Comparison of ENCODE assay signal across 8 cellular contexts in genomic region chr9:113468-114266, GRCh38. TPM values are rescaled to one million over a fixed set of nuclear protein-coding genes. Genes with fewer than 3 reads are reported as not detected.
DNase-seq lines count a peak whose midpoint lies in the region; ATAC-seq and TF ChIP-seq lines count a peak whose summit lies in the region.
"Not testable (repeated sequence)": the region's sequence is repeated elsewhere in the genome, so short reads cannot be mapped to it uniquely, and the experiment has no call there.

No MANE protein-coding gene starts in this region.

- peak overlapping the region; percentile 36 for H3K27ac Mint-ChIP-seq in activated CD8-positive, alpha-beta memory T cell treated with anti-CD3 and anti-CD28 coated beads, Interleukin-2, amount 10 ng/mL, durations not matched to agents 7 days and 5 days

- CTCF ChIA-PET in activated CD8-positive, alpha-beta memory T cell treated with anti-CD3 and anti-CD28 coated beads, Interleukin-2, amount 10 ng/mL, durations not matched to agents 7 days and 5 days (lab: Charles Lee), result not testable (repeated sequence)

- peak overlapping the region; percentile 88 for H2AFZ ChIP-seq in neuron (ENCODE audit: low read depth, low read length)

- H3K4me1 Mint-ChIP-seq in activated CD8-positive, alpha-beta memory T cell treated with anti-CD3 and anti-CD28 coated beads, Interleukin-2, amount 10 ng/mL, durations not matched to agents 7 days and 5 days, result peaks cover 20% of the 10 kb centered on the region

- H3K4me3 ChIP-seq in H7 (ENCODE audit: insufficient read depth, low read depth, low read length), result peak overlapping the region; percentile 27
- H3K4me3 ChIP-seq in dorsolateral prefrontal cortex, result peak overlapping the region in 55 of 59 donors; percentile 10 to 68 (median 43)
- H3K4me3 ChIP-seq in iPS-11a (ENCODE audit: low read depth, low read length), result peak overlapping the region; percentile 4
- H3K4me3 ChIP-seq in neuron (ENCODE audit: low read length), result peak overlapping the region; percentile 38
- peak overlapping the region; percentile 42 to 61 for H3K4me3 ChIP-seq in testis

- peaks cover 53% of the 10 kb centered on the region for H3K27me3 Mint-ChIP-seq in activated CD8-positive, alpha-beta memory T cell treated with anti-CD3 and anti-CD28 coated beads, Interleukin-2, amount 10 ng/mL, durations not matched to agents 7 days and 5 days

- H3K27ac ChIP-seq in dorsolateral prefrontal cortex, result peak overlapping the region in 1 of 59 donors; percentile 36
- H3K27ac ChIP-seq in testis, result not testable (repeated sequence)

- intact Hi-C loops in dorsolateral prefrontal cortex (cut with DNase I); testis (cut with DNase I; ENCODE audit: low total_unique reads): not testable (repeated sequence)

- peak; percentile 42 for DNase-seq in H7
- DNase-seq in NCI-H146 (lab: John Stamatoyannopoulos, UW), result peak; percentile 50
- DNase-seq in activated CD8-positive, alpha-beta memory T cell treated with anti-CD3 and anti-CD28 coated beads, Interleukin-2, amount 10 ng/mL, durations not matched to agents 7 days and 5 days, result peak; percentile 46
- DNase-seq in dorsolateral prefrontal cortex, testis: not testable (repeated sequence)

- peak overlapping the region; percentile 47; the same call in 1 of the 2 replicates for H3K9ac ChIP-seq in ES-I3 (ENCODE audit: low read depth, low read length)

- TF ChIP-seq CTCF in dorsolateral prefrontal cortex (IDR thresholded peaks at IDR 0.05 in 54 of 56, conservative IDR thresholded peaks at IDR 0.05 in 2 of 56; ENCODE audit: low read depth in 1 of 56, partially characterized antibody in 56 of 56); testis (IDR thresholded peaks at IDR 0.05): not testable (repeated sequence)

- ATAC-seq in activated CD8-positive, alpha-beta memory T cell treated with anti-CD3 and anti-CD28 coated beads, Interleukin-2, amount 10 ng/mL, durations not matched to agents 7 days and 5 days, result peak; percentile 76

- TF ChIP-seq POLR2A in testis (IDR thresholded peaks at IDR 0.05), result not testable (repeated sequence)

- not testable (repeated sequence) for H3K36me3 Mint-ChIP-seq in activated CD8-positive, alpha-beta memory T cell treated with anti-CD3 and anti-CD28 coated beads, Interleukin-2, amount 10 ng/mL, durations not matched to agents 7 days and 5 days

- H3K36me3 ChIP-seq in ES-I3 (ENCODE audit: insufficient read depth, low read length); H7 (replicated peaks; ENCODE audit: control insufficient read depth, insufficient read depth, low read length); neuron (ENCODE audit: insufficient read depth, low read length); testis (ENCODE audit: low read depth, missing control alignments): not testable (repeated sequence)

- H3K9me3 Mint-ChIP-seq in activated CD8-positive, alpha-beta memory T cell treated with anti-CD3 and anti-CD28 coated beads, Interleukin-2, amount 10 ng/mL, durations not matched to agents 7 days and 5 days (ENCODE audit: low read depth), result not testable (repeated sequence)

- WGBS in testis, 2 donors, result 0 to 2% methylated on average over 12 to 73 of the region's 111 CpGs

- peak overlapping the region; percentile 66 for H3K4me3 Mint-ChIP-seq in activated CD8-positive, alpha-beta memory T cell treated with anti-CD3 and anti-CD28 coated beads, Interleukin-2, amount 10 ng/mL, durations not matched to agents 7 days and 5 days

- peaks cover 79% of the 10 kb centered on the region for H3K27me3 ChIP-seq in H7 (ENCODE audit: control insufficient read depth, insufficient read depth, low read length)
- peaks cover 4 to 91% (median 57%) of the 10 kb centered on the region in 45 donors for H3K27me3 ChIP-seq in dorsolateral prefrontal cortex
- H3K27me3 ChIP-seq in neuron (ENCODE audit: insufficient read depth, low read length), result peaks cover 52% of the 10 kb centered on the region
- H3K27me3 ChIP-seq in testis, result not testable (repeated sequence)

- not testable (repeated sequence) for H3K4me1 ChIP-seq in ES-I3 (ENCODE audit: insufficient read depth, low read length); neuron (ENCODE audit: insufficient read depth, low read length); testis

- H3K9me3 ChIP-seq in ES-I3 (ENCODE audit: control insufficient read depth, insufficient read depth, low read length); neuron (ENCODE audit: low read length); testis: not testable (repeated sequence)

RNA-seq across cellular contexts. Expression of gene FOXD4, which starts 4.5 kb away (rescaled TPM):
- 0.26 TPM in 1 of 2 replicates, not detected in the other for total RNA-seq in H7 (2014; rRNA removed; shearing (Covaris generic))
- under 1 TPM; 0.15 to 0.49 TPM for total RNA-seq in activated CD8-positive, alpha-beta memory T cell treated with anti-CD3 and anti-CD28 coated beads, Interleukin-2, amount 10 ng/mL, durations not matched to agents 7 days and 5 days
- 1 to 10 TPM in 58 of 120 experiments, under 1 TPM in 57, not detected in 5; 0.25 to 2.6 (median 1.0) TPM for total RNA-seq in dorsolateral prefrontal cortex
- 1 to 10 TPM in 1 of 2 donors, under 1 TPM in 1; 0.50 to 1.2 TPM for total RNA-seq in testis
- polyA plus RNA-seq in testis (ENCODE audit: insufficient read depth, low read depth, low replicate concordance), result 0.42 TPM
